ENCODE assay signal across 11 cellular contexts in genomic region chr5:14672082-14672481, GRCh38. TPM values are rescaled to one million over a fixed set of nuclear protein-coding genes. Genes with fewer than 3 reads are reported as not detected.
DNase-seq lines count a peak whose midpoint lies in the region; ATAC-seq, FAIRE-seq and TF ChIP-seq lines count a peak whose summit lies in the region.
"Had no signal": no experiment of that assay in that cellular context is flagged by ENCODE, and none has a peak within 500 bp of the region (broad histone marks: within the 10 kb centered on the region; RNA-seq: fewer than 3 reads in every experiment).

No MANE protein-coding gene starts in this region.

- intact Hi-C loops in activated CD4-positive, alpha-beta T cell treated with anti-CD3 and anti-CD28 coated beads, Interleukin-2, amount 10 ng/mL, durations not matched to agents 24 days and 14 days (cut with micrococcal nuclease) = loop anchor here (5.0 kb wide), 2 partner anchors 200 to 255 kb away; partner anchors contain the start of gene ANKH
- intact Hi-C loops in natural killer cell (cut with micrococcal nuclease) = no loop called here

- peak overlapping the region; percentile 18 for H3K4me3 Mint-ChIP-seq in activated CD4-positive, alpha-beta T cell treated with anti-CD3 and anti-CD28 coated beads, Interleukin-2, amount 10 ng/mL, durations not matched to agents 24 days and 14 days
- H3K4me3 Mint-ChIP-seq in activated naive CD8-positive, alpha-beta T cell treated with anti-CD3 and anti-CD28 coated beads, Interleukin-2, amount 10 ng/mL, durations not matched to agents 7 days and 5 days = peak overlapping the region; percentile 21
- H3K4me3 Mint-ChIP-seq in natural killer cell = peak overlapping the region; percentile 38

- no peak for ATAC-seq in activated naive CD8-positive, alpha-beta T cell treated with anti-CD3 and anti-CD28 coated beads, Interleukin-2, amount 10 ng/mL, durations not matched to agents 7 days and 5 days (ENCODE audit: low read depth)
- no peak for ATAC-seq in natural killer cell

- peak overlapping the region; percentile 72 for H3K27ac ChIP-seq in Karpas-422 (ENCODE audit: low read length)
- H3K27ac ChIP-seq: cardiac muscle cell had no signal

- H3K27me3 ChIP-seq in Karpas-422 (ENCODE audit: low read length) = no peaks in the 10 kb centered on the region
- H3K27me3 ChIP-seq in MG63 = no peaks in the 10 kb centered on the region
- H3K27me3 ChIP-seq: cardiac muscle cell had no signal

- peaks cover 100% of the 10 kb centered on the region for H3K79me2 ChIP-seq in Karpas-422 (ENCODE audit: low read length)

- H3K9ac ChIP-seq in Karpas-422 (ENCODE audit: low read length) = peak overlapping the region; percentile 53; the same call in 1 of the 2 replicates

- no peaks in the 10 kb centered on the region for H3K9me3 ChIP-seq in Karpas-422 (ENCODE audit: low read length)
- H3K9me3 ChIP-seq in MG63 = no peaks in the 10 kb centered on the region

- DNase-seq in activated CD4-positive, alpha-beta T cell treated with anti-CD3 and anti-CD28 coated beads, Interleukin-2, amount 10 ng/mL, durations not matched to agents 24 days and 14 days = no peak
- DNase-seq in activated CD4-positive, alpha-beta T cell treated with anti-CD3 and anti-CD28 coated beads for 1 hour = no peak
- DNase-seq in Karpas-422 (peak; percentile 59), natural killer cell (no peak), GM20000 (ENCODE audit: low spot score) (no peak), RCC 7860 (ENCODE audit: low spot score) (no peak), MG63 (no peak)
- no peak for DNase-seq in activated naive CD8-positive, alpha-beta T cell treated with anti-CD3 and anti-CD28 coated beads, Interleukin-2, amount 10 ng/mL, durations not matched to agents 7 days and 5 days
- DNase-seq: NCI-H1105; stimulated activated CD4-positive, alpha-beta T cell treated with anti-CD3 and anti-CD28 coated beads, Interleukin-1b, Interleukin-23, amount 100 ng/mL, for 48 hours had no signal

- H4K20me1 ChIP-seq in Karpas-422 (ENCODE audit: insufficient read depth, low read depth, low read length) = peaks cover 24% of the 10 kb centered on the region

- peak overlapping the region; percentile 41; the same call in 1 of the 2 replicates for H3K4me3 ChIP-seq in Karpas-422 (ENCODE audit: low read length)
- no peak overlapping the region for H3K4me3 ChIP-seq in MG63
- H3K4me3 ChIP-seq: cardiac muscle cell had no signal

- POLR2A ChIA-PET in activated naive CD8-positive, alpha-beta T cell treated with anti-CD3 and anti-CD28 coated beads, Interleukin-2, amount 10 ng/mL, durations not matched to agents 7 days and 5 days (lab: Charles Lee) = interaction anchor here (0.6 kb wide), 1 partner anchor 219 kb away, joined by 3 read pairs; no protein-coding TSS in a partner anchor

- no peak for FAIRE-seq in RCC 7860 (lab: Jason Lieb, UNC)

- H3K4me2 ChIP-seq in Karpas-422 (ENCODE audit: low read depth, low read length, poor library complexity, severe bottlenecking) = peak overlapping the region; percentile 67

- no peaks in the 10 kb centered on the region for H3K27me3 Mint-ChIP-seq in activated CD4-positive, alpha-beta T cell treated with anti-CD3 and anti-CD28 coated beads, Interleukin-2, amount 10 ng/mL, durations not matched to agents 24 days and 14 days
- H3K27me3 Mint-ChIP-seq in activated naive CD8-positive, alpha-beta T cell treated with anti-CD3 and anti-CD28 coated beads, Interleukin-2, amount 10 ng/mL, durations not matched to agents 7 days and 5 days = no peaks in the 10 kb centered on the region
- no peaks in the 10 kb centered on the region for H3K27me3 Mint-ChIP-seq in natural killer cell (ENCODE audit: low read depth in 2 of 2)

- H3K9me3 Mint-ChIP-seq in activated CD4-positive, alpha-beta T cell treated with anti-CD3 and anti-CD28 coated beads, Interleukin-2, amount 10 ng/mL, durations not matched to agents 24 days and 14 days = no peaks in the 10 kb centered on the region
- no peaks in the 10 kb centered on the region for H3K9me3 Mint-ChIP-seq in activated naive CD8-positive, alpha-beta T cell treated with anti-CD3 and anti-CD28 coated beads, Interleukin-2, amount 10 ng/mL, durations not matched to agents 7 days and 5 days
- no peaks in the 10 kb centered on the region for H3K9me3 Mint-ChIP-seq in natural killer cell

- H3K27ac Mint-ChIP-seq in activated CD4-positive, alpha-beta T cell treated with anti-CD3 and anti-CD28 coated beads, Interleukin-2, amount 10 ng/mL, durations not matched to agents 24 days and 14 days = peak overlapping the region; percentile 91
- peak overlapping the region; percentile 47 for H3K27ac Mint-ChIP-seq in activated naive CD8-positive, alpha-beta T cell treated with anti-CD3 and anti-CD28 coated beads, Interleukin-2, amount 10 ng/mL, durations not matched to agents 7 days and 5 days
- H3K27ac Mint-ChIP-seq in natural killer cell = peak overlapping the region; percentile 62 to 71

- H3K36me3 ChIP-seq in Karpas-422 (ENCODE audit: insufficient read depth, low read length) (peaks cover 5% of the 10 kb centered on the region; the same call in 1 of the 2 replicates), MG63 (peaks cover 27% of the 10 kb centered on the region)
- H3K36me3 ChIP-seq: cardiac muscle cell had no signal

- no peak overlapping the region for H2AFZ ChIP-seq in Karpas-422 (ENCODE audit: low read length)

- TF ChIP-seq CTCF in natural killer cell (IDR thresholded peaks at IDR 0.05) (no peak), GM20000 (IDR thresholded peaks at IDR 0.05; ENCODE audit: extremely low read depth, missing control alignments) (no peak)

- H3K36me3 Mint-ChIP-seq in activated CD4-positive, alpha-beta T cell treated with anti-CD3 and anti-CD28 coated beads, Interleukin-2, amount 10 ng/mL, durations not matched to agents 24 days and 14 days (ENCODE audit: low read depth) = peaks cover 37% of the 10 kb centered on the region
- H3K36me3 Mint-ChIP-seq in activated naive CD8-positive, alpha-beta T cell treated with anti-CD3 and anti-CD28 coated beads, Interleukin-2, amount 10 ng/mL, durations not matched to agents 7 days and 5 days = peaks cover 24% of the 10 kb centered on the region
- no peaks in the 10 kb centered on the region for H3K36me3 Mint-ChIP-seq in natural killer cell

- H3K4me1 ChIP-seq in Karpas-422 (ENCODE audit: low read length) = peaks cover 98% of the 10 kb centered on the region

- H3K9me2 ChIP-seq in Karpas-422 (replicated peaks; ENCODE audit: insufficient read depth, low read length) = no peaks in the 10 kb centered on the region

- H3K4me1 Mint-ChIP-seq in activated CD4-positive, alpha-beta T cell treated with anti-CD3 and anti-CD28 coated beads, Interleukin-2, amount 10 ng/mL, durations not matched to agents 24 days and 14 days = peaks cover 73% of the 10 kb centered on the region
- H3K4me1 Mint-ChIP-seq in activated naive CD8-positive, alpha-beta T cell treated with anti-CD3 and anti-CD28 coated beads, Interleukin-2, amount 10 ng/mL, durations not matched to agents 7 days and 5 days = peaks cover 74% of the 10 kb centered on the region
- peaks cover 82 to 83% of the 10 kb centered on the region in 2 donors for H3K4me1 Mint-ChIP-seq in natural killer cell

RNA-seq across cellular contexts. Expression of gene OTULIN, which starts 7.6 kb away (rescaled TPM):
- total RNA-seq in activated CD4-positive, alpha-beta T cell treated with anti-CD3 and anti-CD28 coated beads, Interleukin-2, amount 10 ng/mL, durations not matched to agents 24 days and 14 days = 52.5 and 62.1 TPM in 2 replicates
- 27.0 and 31.0 TPM in 2 replicates for total RNA-seq in Karpas-422 (2014; rRNA removed; shearing (Covaris generic); ENCODE audit: low replicate concordance)
- 10 to 100 TPM; 82.7 to 86.6 TPM for total RNA-seq in activated naive CD8-positive, alpha-beta T cell treated with anti-CD3 and anti-CD28 coated beads, Interleukin-2, amount 10 ng/mL, durations not matched to agents 7 days and 5 days
- total RNA-seq in natural killer cell = 100 to 1,000 TPM in 2 of 3 donors, 10 to 100 TPM in 1; 96.5 to 166 (median 102) TPM
- 19.1 and 71.5 TPM in 2 replicates for total RNA-seq in MG63 (2014; rRNA removed; shearing (Covaris generic); ENCODE audit: low replicate concordance)
